ENCODE assay signal across 10 cellular contexts in the genomic region with DNA sequence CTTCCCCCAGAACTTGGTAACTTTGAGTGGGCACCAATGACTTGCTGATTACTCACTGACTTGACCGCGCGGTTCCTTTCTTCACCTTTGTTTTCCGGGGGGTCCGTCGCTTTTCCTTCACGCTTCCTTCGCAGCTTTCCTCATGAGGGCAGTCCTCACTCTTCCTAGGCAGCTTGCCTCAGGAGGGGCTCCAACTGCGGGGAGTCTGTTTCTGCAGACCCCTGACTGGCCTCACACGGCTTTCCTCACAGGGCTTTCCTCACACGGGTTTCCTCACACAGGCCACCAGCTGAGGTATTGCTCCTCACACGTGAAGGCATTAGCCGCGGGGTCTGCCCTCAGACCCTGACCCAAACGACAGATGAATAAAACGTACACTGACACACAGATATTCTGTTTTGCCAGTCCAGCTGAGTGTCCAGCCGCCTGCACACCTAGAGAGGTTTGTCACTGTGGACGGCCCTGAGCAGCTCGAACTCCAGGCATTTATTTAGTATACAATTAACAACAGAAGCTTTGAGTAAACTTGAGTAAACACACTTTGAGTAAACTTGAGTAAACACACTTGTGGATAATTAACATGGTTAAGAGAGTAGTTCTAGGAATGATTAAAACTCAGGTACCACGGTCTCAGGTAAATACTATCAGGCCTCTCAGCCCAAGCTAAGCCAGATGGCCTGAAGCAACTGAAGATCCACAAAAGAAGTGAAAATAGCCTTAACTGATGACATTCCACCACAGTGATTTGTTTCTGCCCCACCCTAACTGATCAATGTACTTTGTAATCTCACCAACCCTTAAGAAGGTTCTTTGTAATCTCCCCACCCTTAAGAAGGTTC. TPM values are rescaled to one million over a fixed set of nuclear protein-coding genes. Genes with fewer than 3 reads are reported as not detected.
A peak's percentile ranks its signal among the peaks of the same experiment; 100 is the strongest.
DNase-seq lines count a peak whose midpoint lies in the region; ATAC-seq, FAIRE-seq and TF ChIP-seq lines count a peak whose summit lies in the region.
"Had no signal": no experiment of that assay in that cellular context is flagged by ENCODE, and none has a peak within 500 bp of the region (broad histone marks: within the 10 kb centered on the region; RNA-seq: fewer than 3 reads in every experiment).

No MANE protein-coding gene starts in this region.

- intact Hi-C loops in right cardiac atrium (cut with DNase I) (no loop called here), Right ventricle myocardium inferior (cut with DNase I) (no loop called here)

- H3K36me3 ChIP-seq in mucosa of stomach (ENCODE audit: control insufficient read depth, insufficient read depth, low read length) (no peaks in the 10 kb centered on the region), upper lobe of left lung (no peaks in the 10 kb centered on the region)

- peak overlapping the region; percentile 86 for H3K9ac ChIP-seq in mucosa of stomach (ENCODE audit: low read length)

- no peaks in the 10 kb centered on the region for H3K27me3 Mint-ChIP-seq in activated naive CD8-positive, alpha-beta T cell treated with anti-CD3 and anti-CD28 coated beads, Interleukin-2, amount 50 U/mL, for 24 hours

- no peak for TF ChIP-seq EP300 in upper lobe of left lung (IDR thresholded peaks at IDR 0.05)

- peak overlapping the region; percentile 73 for H3K4me3 ChIP-seq in right cardiac atrium (ENCODE audit: low read length)
- H3K4me3 ChIP-seq in mucosa of stomach (ENCODE audit: low read length), result peak overlapping the region; percentile 58
- peak overlapping the region in 3 of 4 donors; percentile 39 to 55 (median 51) for H3K4me3 ChIP-seq in upper lobe of left lung

- TF ChIP-seq CTCF in upper lobe of left lung (IDR thresholded peaks at IDR 0.05), result no peak
- TF ChIP-seq CTCF in D721Med (IDR thresholded peaks at IDR 0.05; ENCODE audit: insufficient read depth, missing control alignments), result no peak

- H3K9me3 Mint-ChIP-seq in activated naive CD8-positive, alpha-beta T cell treated with anti-CD3 and anti-CD28 coated beads, Interleukin-2, amount 50 U/mL, for 24 hours, result no peaks in the 10 kb centered on the region

- ATAC-seq in right cardiac atrium (no peak), Right ventricle myocardium inferior (no peak), upper lobe of left lung (ENCODE audit: low FRiP score in 2 of 2) (peak; percentile 15 to 47)
- ATAC-seq in activated naive CD8-positive, alpha-beta T cell treated with anti-CD3 and anti-CD28 coated beads, Interleukin-2, amount 50 U/mL, for 24 hours, result no peak

- FAIRE-seq in D721Med (lab: Jason Lieb, UNC), result no peak

- peaks cover 45% of the 10 kb centered on the region for H3K4me1 Mint-ChIP-seq in activated naive CD8-positive, alpha-beta T cell treated with anti-CD3 and anti-CD28 coated beads, Interleukin-2, amount 50 U/mL, for 24 hours

- no peaks in the 10 kb centered on the region for H3K36me3 Mint-ChIP-seq in activated naive CD8-positive, alpha-beta T cell treated with anti-CD3 and anti-CD28 coated beads, Interleukin-2, amount 50 U/mL, for 24 hours (ENCODE audit: low read depth)

- peak overlapping the region; percentile 77 for H3K27ac Mint-ChIP-seq in activated naive CD8-positive, alpha-beta T cell treated with anti-CD3 and anti-CD28 coated beads, Interleukin-2, amount 50 U/mL, for 24 hours

- DNase-seq in right cardiac atrium (no peak), Right ventricle myocardium inferior (ENCODE audit: missing footprints) (no peak), upper lobe of left lung (no peak), D721Med (ENCODE audit: insufficient read length, low spot score) (no peak), cerebellum (ENCODE audit: low spot score) (no peak)
- peak; percentile 6 for DNase-seq in activated naive CD8-positive, alpha-beta T cell treated with anti-CD3 and anti-CD28 coated beads, Interleukin-2, amount 50 U/mL, for 24 hours
- no peak for DNase-seq in effector CD8-positive, alpha-beta T cell (lab: John Stamatoyannopoulos, UW)
- DNase-seq: activated CD4-positive, alpha-beta T cell treated with anti-CD3 and anti-CD28 coated beads, Interleukin-2, amount 50 U/mL, for 1 hour; cortex of kidney had no signal

- H3K27me3 ChIP-seq in right cardiac atrium (ENCODE audit: control insufficient read depth, insufficient read depth) (no peaks in the 10 kb centered on the region), mucosa of stomach (ENCODE audit: control insufficient read depth, insufficient read depth, low read length) (no peaks in the 10 kb centered on the region), upper lobe of left lung (no peaks in the 10 kb centered on the region)

- no peak overlapping the region for H3K27ac ChIP-seq in right cardiac atrium (ENCODE audit: low read length)
- peak overlapping the region; percentile 69 to 87 (median 76) for H3K27ac ChIP-seq in upper lobe of left lung

- H3K4me1 ChIP-seq in right cardiac atrium (ENCODE audit: control insufficient read depth, insufficient read depth, low read length), result no peaks in the 10 kb centered on the region
- peaks cover 3% of the 10 kb centered on the region for H3K4me1 ChIP-seq in mucosa of stomach (ENCODE audit: control insufficient read depth, insufficient read depth, low read length)
- H3K4me1 ChIP-seq in upper lobe of left lung, result peaks cover 12 to 23% (median 15%) of the 10 kb centered on the region in 4 donors

- H3K4me3 Mint-ChIP-seq in activated naive CD8-positive, alpha-beta T cell treated with anti-CD3 and anti-CD28 coated beads, Interleukin-2, amount 50 U/mL, for 24 hours, result peak overlapping the region; percentile 82

- 45% methylated on average over 20 of the region's 20 CpGs for WGBS in right cardiac atrium
- 46 to 49% methylated on average over 20 of the region's 20 CpGs for WGBS in upper lobe of left lung, 2 donors

- H3K9me3 ChIP-seq in right cardiac atrium (ENCODE audit: control insufficient read depth, low read length) (no peaks in the 10 kb centered on the region), mucosa of stomach (ENCODE audit: control insufficient read depth, low read length) (no peaks in the 10 kb centered on the region), upper lobe of left lung (no peaks in the 10 kb centered on the region)

- TF ChIP-seq POLR2A in upper lobe of left lung (IDR thresholded peaks at IDR 0.05), result no peak

RNA-seq across cellular contexts. Expression of gene LYZ, which starts 16.1 kb away (rescaled TPM):
- total RNA-seq in right cardiac atrium, result 100 to 1,000 TPM in 1 of 4 donors, 10 to 100 TPM in 3; 23.7 to 121 (median 49.5) TPM
- polyA plus RNA-seq in right cardiac atrium, result 16.5 TPM
- 49.2 TPM for total RNA-seq in Right ventricle myocardium inferior
- total RNA-seq in upper lobe of left lung, result 1,000 to 10,000 TPM in 1 of 6 donors, 100 to 1,000 TPM in 4, 10 to 100 TPM in 1; 52.9 to 1,947 (median 459) TPM
- 6.4 TPM for total RNA-seq in cerebellum

RNA-seq across cellular contexts. Expression of gene YEATS4, which starts 27.5 kb away (rescaled TPM):
- 10 to 100 TPM in 2 of 4 donors, 1 to 10 TPM in 2; 6.8 to 15.2 (median 10.8) TPM for total RNA-seq in right cardiac atrium
- polyA plus RNA-seq in right cardiac atrium, result 11.5 TPM
- 11.4 TPM for total RNA-seq in Right ventricle myocardium inferior
- total RNA-seq in upper lobe of left lung, result 10 to 100 TPM in 3 of 6 donors, 1 to 10 TPM in 2, under 1 TPM in 1; 1.00 to 12.8 (median 10.2) TPM
- 30.1 TPM for total RNA-seq in cerebellum

Comparison
In these comparisons a context has a peak if more than half of its experiments do, and no peak if none do; other contexts are left out.
1. ATAC-seq: peak in upper lobe of left lung (2 of 2); none in right cardiac atrium (0 of 2), Right ventricle myocardium inferior (single experiment) and activated naive CD8-positive, alpha-beta T cell treated with anti-CD3 and anti-CD28 coated beads, Interleukin-2, amount 50 U/mL, for 24 hours (single experiment).
2. Peak in every context shown above with its lines, with median percentiles within 50 percentile points of each other: H3K4me3 ChIP-seq.